Comparison of ENCODE assay signal across 24 cellular contexts in genomic region chr4:16411691-16412090, GRCh38.
"Had no signal": no experiment of that assay in that cellular context is flagged by ENCODE, and none has a peak within 500 bp of the region (broad histone marks: within the 10 kb centered on the region; RNA-seq: fewer than 3 reads in every experiment).

No MANE protein-coding gene starts in this region.

- H3K36me3 ChIP-seq: colonic mucosa, esophagus muscularis mucosa, esophagus squamous epithelium, gastrocnemius medialis, gastroesophageal sphincter, heart left ventricle, heart right ventricle had no signal

- H3K4me3 ChIP-seq: colonic mucosa, coronary artery, dorsolateral prefrontal cortex, esophagus muscularis mucosa, esophagus squamous epithelium, gastrocnemius medialis, gastroesophageal sphincter, heart left ventricle, heart right ventricle had no signal

- H3K27me3 ChIP-seq: colonic mucosa, dorsolateral prefrontal cortex, esophagus muscularis mucosa, esophagus squamous epithelium, foreskin keratinocyte, gastrocnemius medialis, gastroesophageal sphincter, heart left ventricle had no signal

- DNase-seq: colonic mucosa; cortex of kidney; dermis blood vessel endothelial cell; dorsolateral prefrontal cortex; effector CD4-positive, alpha-beta T cell; effector CD8-positive, alpha-beta T cell; effector memory CD4-positive, alpha-beta T cell; effector memory CD8-positive, alpha-beta T cell; endodermal cell; erythroblast; esophagus squamous epithelium; foreskin fibroblast; foreskin keratinocyte; foreskin melanocyte; gastrocnemius medialis; glutamatergic neuron; head of caudate nucleus; heart left ventricle; heart right ventricle had no signal

- H3K27me3 Mint-ChIP-seq: dendritic cell treated with granulocyte-macrophage colony-stimulating factor and Interleukin-4, amounts not matched to agents 40 ng/mL and 50 ng/mL, for 4 days had no signal

- H3K4me1 Mint-ChIP-seq: endodermal cell had no signal

- H3K27ac Mint-ChIP-seq: dendritic cell treated with granulocyte-macrophage colony-stimulating factor and Interleukin-4, amounts not matched to agents 40 ng/mL and 50 ng/mL, for 4 days; effector memory CD8-positive, alpha-beta T cell; endodermal cell had no signal

- H3K4me1 ChIP-seq: colonic mucosa, esophagus muscularis mucosa, esophagus squamous epithelium, foreskin keratinocyte, gastrocnemius medialis, gastroesophageal sphincter had no signal

- H3K4me3 Mint-ChIP-seq: dendritic cell treated with granulocyte-macrophage colony-stimulating factor and Interleukin-4, amounts not matched to agents 40 ng/mL and 50 ng/mL, for 4 days; effector memory CD8-positive, alpha-beta T cell; endodermal cell had no signal

- H3K9me3 ChIP-seq: colonic mucosa, esophagus muscularis mucosa, esophagus squamous epithelium, gastrocnemius medialis, gastroesophageal sphincter, heart left ventricle, heart right ventricle had no signal

- H3K27ac ChIP-seq: colonic mucosa, coronary artery, dorsolateral prefrontal cortex, epithelial cell of prostate, esophagus muscularis mucosa, esophagus squamous epithelium, foreskin keratinocyte, gastrocnemius medialis, gastroesophageal sphincter, heart left ventricle, heart right ventricle had no signal
